13 cellular contexts compared by ENCODE assay signal in the genomic region with DNA sequence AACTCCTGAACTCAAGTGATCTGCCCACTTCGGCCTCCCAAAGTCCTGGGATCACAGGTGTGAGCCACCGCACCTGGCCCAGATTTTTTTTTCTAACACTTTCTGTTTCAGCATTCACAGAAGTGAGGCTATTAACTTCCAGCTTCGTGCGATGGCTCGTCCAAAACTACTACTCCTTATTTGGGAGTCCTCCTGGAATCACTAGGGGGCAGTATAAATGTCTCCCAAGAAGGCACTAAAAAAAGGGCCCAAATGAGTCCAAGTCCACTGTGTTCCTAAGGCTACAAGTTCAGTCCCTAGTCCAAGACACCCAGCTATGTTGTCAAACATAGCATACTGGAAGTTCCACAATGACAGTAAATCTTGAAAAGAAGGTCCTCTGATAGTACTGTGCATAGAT.
DNase-seq lines count a peak whose midpoint lies in the region; ATAC-seq and TF ChIP-seq lines count a peak whose summit lies in the region.
"Had no signal": no experiment of that assay in that cellular context is flagged by ENCODE, and none has a peak within 500 bp of the region (broad histone marks: within the 10 kb centered on the region; RNA-seq: fewer than 3 reads in every experiment).

No MANE protein-coding gene starts in this region.

- in situ Hi-C loops in ACHN (cut with HindIII; ENCODE audit: low pct_ligation_motif_present, low pct_unique_long_range_greater_than_20kb, low sequenced_read_pairs) = no loop called here

- DNase-seq in ACHN (peak; percentile 26), Peyer's patch (no peak), fibroblast of villous mesenchyme (ENCODE audit: low read depth) (no peak), NCI-H510A treated with DMSO at 0.1 percent for 48 hours (lab: John Stamatoyannopoulos, UW) (no peak)
- DNase-seq in activated CD8-positive, alpha-beta memory T cell treated with anti-CD3 and anti-CD28 coated beads, Interleukin-2, amount 10 ng/mL, durations not matched to agents 7 days and 5 days = no peak
- DNase-seq: activated T-cell treated with anti-CD3 and anti-CD28 coated beads, Interleukin-2, amount 50 U/mL, for 48 hours; NCI-H446 treated with DMSO at 0.1 percent for 48 hours; nephron progenitor cell had no signal

- ATAC-seq in GM21723 (IDR thresholded peaks at IDR 0.05; ENCODE audit: unreplicated experiment) (no peak), HG03442 (IDR thresholded peaks at IDR 0.05; ENCODE audit: unreplicated experiment) (no peak)
- ATAC-seq in activated CD8-positive, alpha-beta memory T cell treated with anti-CD3 and anti-CD28 coated beads, Interleukin-2, amount 10 ng/mL, durations not matched to agents 7 days and 5 days = no peak

- H3K4me3 Mint-ChIP-seq in activated CD8-positive, alpha-beta memory T cell treated with anti-CD3 and anti-CD28 coated beads, Interleukin-2, amount 10 ng/mL, durations not matched to agents 7 days and 5 days = no peak overlapping the region
- H3K4me3 Mint-ChIP-seq: central memory CD8-positive, alpha-beta T cell; nephron progenitor cell had no signal

- no peaks in the 10 kb centered on the region for H3K4me1 Mint-ChIP-seq in activated CD8-positive, alpha-beta memory T cell treated with anti-CD3 and anti-CD28 coated beads, Interleukin-2, amount 10 ng/mL, durations not matched to agents 7 days and 5 days
- H3K4me1 Mint-ChIP-seq: central memory CD8-positive, alpha-beta T cell had no signal

- no peak overlapping the region for H3K27ac Mint-ChIP-seq in activated CD8-positive, alpha-beta memory T cell treated with anti-CD3 and anti-CD28 coated beads, Interleukin-2, amount 10 ng/mL, durations not matched to agents 7 days and 5 days

- H3K27me3 Mint-ChIP-seq in activated CD8-positive, alpha-beta memory T cell treated with anti-CD3 and anti-CD28 coated beads, Interleukin-2, amount 10 ng/mL, durations not matched to agents 7 days and 5 days = no peaks in the 10 kb centered on the region
- H3K27me3 Mint-ChIP-seq: central memory CD8-positive, alpha-beta T cell had no signal

- H3K36me3 Mint-ChIP-seq in activated CD8-positive, alpha-beta memory T cell treated with anti-CD3 and anti-CD28 coated beads, Interleukin-2, amount 10 ng/mL, durations not matched to agents 7 days and 5 days = no peaks in the 10 kb centered on the region

- peak overlapping the region in 3 of 4 donors; percentile 2 to 80 (median 64) for H3K27ac ChIP-seq in Peyer's patch

- peaks cover 0 to 8% (median 0%) of the 10 kb centered on the region in 4 donors for H3K4me1 ChIP-seq in Peyer's patch

- TF ChIP-seq CTCF in GM12875 (IDR thresholded peaks at IDR 0.05; ENCODE audit: borderline replicate concordance, insufficient read depth, low read depth, low read length) (peak; percentile 24; the same call in 1 of the 2 replicates), Peyer's patch (IDR thresholded peaks at IDR 0.05) (peak in 3 of 6 experiments; percentile 6 to 27 (median 27)), fibroblast of villous mesenchyme (IDR thresholded peaks at IDR 0.05; ENCODE audit: insufficient read depth, low read depth, low read length) (peak; percentile 37)

- no peak overlapping the region for H3K4me3 ChIP-seq in GM12875 (ENCODE audit: low read depth, low read length)
- H3K4me3 ChIP-seq in Peyer's patch = no peak overlapping the region
- no peak overlapping the region for H3K4me3 ChIP-seq in fibroblast of villous mesenchyme (ENCODE audit: low read depth, low read length)

- H3K36me3 ChIP-seq in Peyer's patch = no peaks in the 10 kb centered on the region

- no peak for TF ChIP-seq POLR2A in Peyer's patch (IDR thresholded peaks at IDR 0.05)

- no peaks in the 10 kb centered on the region for H3K9me3 ChIP-seq in Peyer's patch
- H3K9me3 ChIP-seq: Caco-2 had no signal

- no peaks in the 10 kb centered on the region for H3K27me3 ChIP-seq in Peyer's patch

- H3K9me3 Mint-ChIP-seq in activated CD8-positive, alpha-beta memory T cell treated with anti-CD3 and anti-CD28 coated beads, Interleukin-2, amount 10 ng/mL, durations not matched to agents 7 days and 5 days (ENCODE audit: low read depth) = no peaks in the 10 kb centered on the region
- H3K9me3 Mint-ChIP-seq: central memory CD8-positive, alpha-beta T cell had no signal

- CTCF ChIA-PET in activated CD8-positive, alpha-beta memory T cell treated with anti-CD3 and anti-CD28 coated beads, Interleukin-2, amount 10 ng/mL, durations not matched to agents 7 days and 5 days (lab: Charles Lee) = no interaction called here
